In the genomic region with DNA sequence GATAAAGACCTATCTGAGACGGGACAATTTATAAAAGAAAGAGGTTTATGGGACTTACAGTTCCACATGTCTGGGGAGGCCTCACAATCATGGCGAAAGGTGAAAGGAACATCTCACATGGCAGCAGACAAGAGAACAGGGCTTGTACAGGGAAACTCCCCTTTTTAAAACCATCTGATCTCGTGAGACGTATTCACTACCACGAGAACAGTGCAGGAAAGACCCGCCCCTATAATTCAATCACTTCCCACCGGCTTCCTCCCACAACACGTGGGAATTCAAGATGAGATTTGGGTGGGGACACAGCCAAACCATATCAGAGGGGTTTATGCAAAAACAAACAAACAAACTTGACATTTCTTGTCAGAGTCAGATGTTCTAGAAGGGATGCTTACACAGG, we compare ENCODE assay signal across 33 cellular contexts.
"Had no signal": no experiment of that assay in that cellular context is flagged by ENCODE, and none has a peak within 500 bp of the region (broad histone marks: within the 10 kb centered on the region; RNA-seq: fewer than 3 reads in every experiment).

No MANE protein-coding gene starts in this region.

- H3K36me3 ChIP-seq: neutrophil, ovary, transverse colon, uterus had no signal

- H3K27me3 Mint-ChIP-seq: progenitor cell of endocrine pancreas; stimulated activated memory B cell treated with anti-CD40 and anti-IgM and Interleukin-4, amounts not matched to agents 10 μg/mL and 1 μg/mL and 100 μg/mL, for 72 hours; stimulated activated naive CD8-positive, alpha-beta T cell treated with anti-CD3 and anti-CD28 coated beads, Interleukin-15, amount 100 ng/mL, for 72 hours; type B pancreatic cell had no signal

- H3K36me3 Mint-ChIP-seq: natural killer cell treated with Interleukin-12 subunit alpha and Interleukin-12 subunit beta and Interleukin-15 and Interleukin-18, amount 100 ng/mL, for 72 hours had no signal

- H3K79me2 ChIP-seq: parathyroid adenoma had no signal

- DNase-seq: naive thymus-derived CD8-positive, alpha-beta T cell; nephron progenitor cell; nucleus accumbens; ovary; posterior cingulate gyrus; psoas muscle; right cardiac atrium; right lobe of liver; spleen; stimulated activated CD4-positive, alpha-beta T cell treated with anti-CD3 and anti-CD28 coated beads, Interleukin-12 subunit alpha, Interleukin-12 subunit beta, amount 100 ng/mL, for 4 hours; stimulated activated CD4-positive, alpha-beta T cell treated with anti-CD3 and anti-CD28 coated beads, Interleukin-1b, Interleukin-23, amount 100 ng/mL, for 48 hours; stimulated activated CD4-positive, alpha-beta T cell treated with anti-CD3 and anti-CD28 coated beads, Interleukin-4, amount 100 ng/mL, for 1 hour; stimulated activated CD4-positive, alpha-beta T cell treated with anti-CD3 and anti-CD28 coated beads, Interleukin-4, amount 100 ng/mL, for 4 hours; stimulated activated CD8-positive, alpha-beta memory T cell treated with anti-CD3 and anti-CD28 coated beads, Interleukin-4, amount 100 ng/mL, for 48 hours; stimulated activated naive CD4-positive, alpha-beta T cell; stimulated activated naive CD8-positive, alpha-beta T cell treated with anti-CD3 and anti-CD28 coated beads, Interleukin-15, amount 100 ng/mL, for 72 hours; stimulated activated naive CD8-positive, alpha-beta T cell treated with anti-CD3 and anti-CD28 coated beads, Interleukin-15, Interleukin-2, amounts not matched to agents 100 U/mL and 50 U/mL, for 24 hours; substantia nigra; testis; tibial artery; transverse colon; upper lobe of right lung; uterus had no signal

- H3K4me1 Mint-ChIP-seq: naive thymus-derived CD8-positive, alpha-beta T cell; stimulated activated memory B cell treated with anti-CD40 and anti-IgM and Interleukin-4, amounts not matched to agents 10 μg/mL and 1 μg/mL and 100 μg/mL, for 72 hours; stimulated activated naive CD8-positive, alpha-beta T cell treated with anti-CD3 and anti-CD28 coated beads, Interleukin-15, amount 100 ng/mL, for 72 hours had no signal

- H3K9me3 ChIP-seq: neutrophil, ovary, psoas muscle, right lobe of liver, suprapubic skin, testis, tibial artery, transverse colon, upper lobe of right lung, uterus had no signal

- H3K4me3 Mint-ChIP-seq: naive thymus-derived CD8-positive, alpha-beta T cell; natural killer cell treated with Interleukin-12 subunit alpha and Interleukin-12 subunit beta and Interleukin-15 and Interleukin-18, amount 100 ng/mL, for 72 hours; nephron progenitor cell; neural crest cell; stimulated activated memory B cell treated with anti-CD40 and anti-IgM and Interleukin-4, amounts not matched to agents 10 μg/mL and 1 μg/mL and 100 μg/mL, for 72 hours; stimulated activated naive CD8-positive, alpha-beta T cell treated with anti-CD3 and anti-CD28 coated beads, Interleukin-15, amount 100 ng/mL, for 72 hours; type B pancreatic cell had no signal

- H3K27me3 ChIP-seq: neutrophil, ovary, right lobe of liver, spleen, suprapubic skin, testis, tibial artery, transverse colon, upper lobe of right lung, uterus had no signal

- H3K4me3 ChIP-seq: ovary, psoas muscle, right lobe of liver, skin epidermis, smooth muscle cell, spleen, suprapubic skin, testis, tibial artery, transverse colon, upper lobe of right lung, uterus had no signal

- H3K9ac ChIP-seq: parathyroid adenoma had no signal

- H3K4me2 ChIP-seq: smooth muscle cell had no signal

- ATAC-seq: naive thymus-derived CD8-positive, alpha-beta T cell; natural killer cell treated with Interleukin-12 subunit alpha and Interleukin-12 subunit beta and Interleukin-15 and Interleukin-18, amount 100 ng/mL, for 72 hours; psoas muscle; right cardiac atrium; stimulated activated memory B cell treated with anti-CD40 and anti-IgM and Interleukin-4, amounts not matched to agents 10 μg/mL and 1 μg/mL and 100 μg/mL, for 72 hours; stimulated activated naive CD8-positive, alpha-beta T cell treated with anti-CD3 and anti-CD28 coated beads, Interleukin-15, amount 100 ng/mL, for 72 hours; stimulated activated naive CD8-positive, alpha-beta T cell treated with anti-CD3 and anti-CD28 coated beads, Interleukin-15, Interleukin-2, amounts not matched to agents 100 U/mL and 50 U/mL, for 24 hours; upper lobe of right lung had no signal

- H2AFZ ChIP-seq: parathyroid adenoma had no signal

- H3K9me3 Mint-ChIP-seq: natural killer cell treated with Interleukin-12 subunit alpha and Interleukin-12 subunit beta and Interleukin-15 and Interleukin-18, amount 100 ng/mL, for 72 hours; stimulated activated memory B cell treated with anti-CD40 and anti-IgM and Interleukin-4, amounts not matched to agents 10 μg/mL and 1 μg/mL and 100 μg/mL, for 72 hours had no signal

- H3K27ac ChIP-seq: neutrophil, ovary, parathyroid adenoma, psoas muscle, skin epidermis, spleen, suprapubic skin, testis, transverse colon, upper lobe of right lung, uterus had no signal

- H3K4me1 ChIP-seq: parathyroid adenoma, testis, uterus had no signal

- H3K27ac Mint-ChIP-seq: naive thymus-derived CD8-positive, alpha-beta T cell; natural killer cell treated with Interleukin-12 subunit alpha and Interleukin-12 subunit beta and Interleukin-15 and Interleukin-18, amount 100 ng/mL, for 72 hours; nephron progenitor cell; progenitor cell of endocrine pancreas; stimulated activated memory B cell treated with anti-CD40 and anti-IgM and Interleukin-4, amounts not matched to agents 10 μg/mL and 1 μg/mL and 100 μg/mL, for 72 hours; stimulated activated naive CD8-positive, alpha-beta T cell treated with anti-CD3 and anti-CD28 coated beads, Interleukin-15, amount 100 ng/mL, for 72 hours; type B pancreatic cell had no signal
